Comparison of ENCODE assay signal across 9 cellular contexts in genomic region chr4:113822555-113823290, GRCh38.
A peak's percentile ranks its signal among the peaks of the same experiment; 100 is the strongest.
DNase-seq lines count a peak whose midpoint lies in the region; ATAC-seq lines count a peak whose summit lies in the region.
"Had no signal": no experiment of that assay in that cellular context is flagged by ENCODE, and none has a peak within 500 bp of the region (broad histone marks: within the 10 kb centered on the region; RNA-seq: fewer than 3 reads in every experiment).

No MANE protein-coding gene starts in this region.

- H3K4me3 ChIP-seq in Karpas-422 (ENCODE audit: low read length): no peak overlapping the region

- ATAC-seq in GM18499 (IDR thresholded peaks at IDR 0.05; ENCODE audit: insufficient read depth, unreplicated experiment) (peak; percentile 73), GM19455 (IDR thresholded peaks at IDR 0.05; ENCODE audit: unreplicated experiment) (peak; percentile 81), HG03025 (IDR thresholded peaks at IDR 0.05; ENCODE audit: low FRiP score, unreplicated experiment) (peak; percentile 67), left lobe of liver (no peak)
- ATAC-seq: sciatic nerve had no signal

- peaks cover 2% of the 10 kb centered on the region; the same call in 1 of the 2 replicates for H3K27me3 ChIP-seq in Karpas-422 (ENCODE audit: low read length)

- peak overlapping the region; percentile 19 for H3K27ac Mint-ChIP-seq in activated naive CD8-positive, alpha-beta T cell

- no peaks in the 10 kb centered on the region for H3K9me3 Mint-ChIP-seq in activated naive CD8-positive, alpha-beta T cell (ENCODE audit: low read depth)

- no peaks in the 10 kb centered on the region for H3K36me3 ChIP-seq in Karpas-422 (ENCODE audit: insufficient read depth, low read length)

- peak overlapping the region; percentile 6 for H3K4me3 Mint-ChIP-seq in activated naive CD8-positive, alpha-beta T cell

- H3K27me3 Mint-ChIP-seq in activated naive CD8-positive, alpha-beta T cell: no peaks in the 10 kb centered on the region

- H3K4me1 Mint-ChIP-seq in activated naive CD8-positive, alpha-beta T cell (ENCODE audit: low read depth): peaks cover 55% of the 10 kb centered on the region

- no peaks in the 10 kb centered on the region for H3K9me2 ChIP-seq in Karpas-422 (replicated peaks; ENCODE audit: insufficient read depth, low read length)

- H3K9me3 ChIP-seq in Karpas-422 (ENCODE audit: low read length): no peaks in the 10 kb centered on the region

- no peak overlapping the region for H3K9ac ChIP-seq in Karpas-422 (ENCODE audit: low read length)

- no peaks in the 10 kb centered on the region for H3K36me3 Mint-ChIP-seq in activated naive CD8-positive, alpha-beta T cell

- no peaks in the 10 kb centered on the region for H4K20me1 ChIP-seq in Karpas-422 (ENCODE audit: insufficient read depth, low read depth, low read length)

- H2AFZ ChIP-seq in Karpas-422 (ENCODE audit: low read length): no peak overlapping the region

- no peak overlapping the region for H3K4me2 ChIP-seq in Karpas-422 (ENCODE audit: low read depth, low read length, poor library complexity, severe bottlenecking)

- H3K27ac ChIP-seq in Karpas-422 (ENCODE audit: low read length): no peak overlapping the region

- H3K79me2 ChIP-seq in Karpas-422 (ENCODE audit: low read length): no peaks in the 10 kb centered on the region

- no peaks in the 10 kb centered on the region for H3K4me1 ChIP-seq in Karpas-422 (ENCODE audit: low read length)

- DNase-seq in HUDEP-2 (lab: John Stamatoyannopoulos, UW; ENCODE audit: unreplicated experiment in 76 of 76) (no peak), midbrain (lab: John Stamatoyannopoulos, UW) (no peak), left lobe of liver (ENCODE audit: low spot score) (no peak), Karpas-422 (no peak)
